2 cellular contexts compared by ENCODE assay signal in the genomic region with DNA sequence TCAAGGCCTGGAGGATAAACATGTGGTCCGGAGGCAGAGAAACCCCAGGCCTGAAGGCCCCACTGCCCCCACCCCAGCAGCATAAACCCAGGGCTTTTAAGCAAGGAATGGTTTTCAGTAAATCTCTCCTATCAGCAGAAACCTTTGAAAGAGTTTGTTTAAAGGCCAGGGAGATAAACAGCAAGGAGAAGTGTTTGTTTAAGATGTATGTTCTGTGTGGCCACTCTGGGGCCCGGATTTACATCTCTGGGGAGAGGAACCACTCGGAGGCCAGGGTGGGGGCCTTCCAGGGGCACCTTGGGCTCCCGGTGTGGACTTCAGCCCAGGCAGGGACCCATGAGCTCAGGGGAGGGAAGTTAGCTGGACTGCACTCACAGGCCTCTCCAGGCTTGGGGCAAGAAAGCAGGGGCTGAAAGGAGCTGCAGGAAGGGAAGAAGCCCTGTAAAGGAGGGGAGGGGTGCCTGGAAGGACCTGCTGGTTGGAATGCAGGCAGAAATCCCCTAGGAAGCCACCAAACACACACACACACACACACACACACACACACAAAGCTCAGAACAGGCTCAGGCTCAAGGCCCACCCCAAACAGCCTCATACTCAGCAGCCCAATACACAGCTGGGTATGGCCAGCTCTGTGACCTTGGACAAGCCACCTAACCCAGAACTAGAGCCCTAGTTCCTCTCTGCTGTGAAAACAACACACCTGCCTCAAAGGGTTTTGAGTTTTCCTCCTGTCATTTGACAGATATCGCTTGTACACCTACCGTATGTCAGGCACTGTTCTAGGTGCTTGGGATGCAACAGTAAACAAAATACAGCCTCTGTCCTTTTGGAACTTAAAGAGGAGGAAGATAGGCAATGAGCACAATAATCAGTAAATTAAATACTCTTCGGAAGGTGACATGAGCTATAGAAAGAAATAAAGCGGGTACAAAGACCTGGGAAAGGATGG.
TF ChIP-seq lines count a peak whose summit lies in the region.

No MANE protein-coding gene starts in this region.

TF ChIP-seq in A549, 52 proteins besides CTCF, POLR2A, EP300 and RAD21:
- TF ChIP-seq MYC (IDR thresholded peaks at IDR 0.05; ENCODE audit: borderline replicate concordance, low read length) (no peak), CBX2 (IDR thresholded peaks at IDR 0.05; ENCODE audit: borderline replicate concordance, low read depth) (no peak)
- TF ChIP-seq, protein P1, sequence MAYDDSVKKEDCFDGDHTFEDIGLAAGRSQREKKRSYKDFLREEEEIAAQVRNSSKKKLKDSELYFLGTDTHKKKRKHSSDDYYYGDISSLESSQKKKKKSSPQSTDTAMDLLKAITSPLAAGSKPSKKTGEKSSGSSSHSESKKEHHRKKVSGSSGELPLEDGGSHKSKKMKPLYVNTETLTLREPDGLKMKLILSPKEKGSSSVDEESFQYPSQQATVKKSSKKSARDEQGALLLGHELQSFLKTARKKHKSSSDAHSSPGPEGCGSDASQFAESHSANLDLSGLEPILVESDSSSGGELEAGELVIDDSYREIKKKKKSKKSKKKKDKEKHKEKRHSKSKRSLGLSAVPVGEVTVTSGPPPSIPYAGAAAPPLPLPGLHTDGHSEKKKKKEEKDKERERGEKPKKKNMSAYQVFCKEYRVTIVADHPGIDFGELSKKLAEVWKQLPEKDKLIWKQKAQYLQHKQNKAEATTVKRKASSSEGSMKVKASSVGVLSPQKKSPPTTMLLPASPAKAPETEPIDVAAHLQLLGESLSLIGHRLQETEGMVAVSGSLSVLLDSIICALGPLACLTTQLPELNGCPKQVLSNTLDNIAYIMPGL (CRISPR knock-in tag; IDR thresholded peaks at IDR 0.05; ENCODE audit: borderline replicate concordance) = no peak
- TF ChIP-seq, protein P2, sequence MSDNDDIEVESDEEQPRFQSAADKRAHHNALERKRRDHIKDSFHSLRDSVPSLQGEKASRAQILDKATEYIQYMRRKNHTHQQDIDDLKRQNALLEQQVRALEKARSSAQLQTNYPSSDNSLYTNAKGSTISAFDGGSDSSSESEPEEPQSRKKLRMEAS (IDR thresholded peaks at IDR 0.05) = no peak
TF ChIP-seq in A549: peak in this region for 0.

TF ChIP-seq in IMR-90, 13 proteins besides CTCF, POLR2A, EP300 and RAD21:
- TF ChIP-seq MXI1 (IDR thresholded peaks at IDR 0.05; ENCODE audit: borderline replicate concordance, low read depth, low read length) (no peak), CHD1 (IDR thresholded peaks at IDR 0.05; ENCODE audit: low read depth, low read length) (no peak), SMC3 (IDR thresholded peaks at IDR 0.05; ENCODE audit: low read depth, low read length) (no peak), CEBPB (IDR thresholded peaks at IDR 0.05; ENCODE audit: low read depth, low read length) (no peak), RCOR1 (IDR thresholded peaks at IDR 0.05; ENCODE audit: insufficient replicate concordance, low read length) (no peak), NFE2L2 (IDR thresholded peaks at IDR 0.05; ENCODE audit: low read depth, low read length) (no peak), MAFK (IDR thresholded peaks at IDR 0.05; ENCODE audit: low read depth, low read length) (no peak), BHLHE40 (IDR thresholded peaks at IDR 0.05; ENCODE audit: low read depth, low read length) (no peak)
- TF ChIP-seq, protein P3, sequence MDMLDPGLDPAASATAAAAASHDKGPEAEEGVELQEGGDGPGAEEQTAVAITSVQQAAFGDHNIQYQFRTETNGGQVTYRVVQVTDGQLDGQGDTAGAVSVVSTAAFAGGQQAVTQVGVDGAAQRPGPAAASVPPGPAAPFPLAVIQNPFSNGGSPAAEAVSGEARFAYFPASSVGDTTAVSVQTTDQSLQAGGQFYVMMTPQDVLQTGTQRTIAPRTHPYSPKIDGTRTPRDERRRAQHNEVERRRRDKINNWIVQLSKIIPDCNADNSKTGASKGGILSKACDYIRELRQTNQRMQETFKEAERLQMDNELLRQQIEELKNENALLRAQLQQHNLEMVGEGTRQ (IDR thresholded peaks at IDR 0.05; ENCODE audit: low read depth, low read length) = no peak
TF ChIP-seq in IMR-90: peak in this region for 0.
